ENCODE assay signal across 8 cellular contexts in genomic region chr12:66169221-66170170, GRCh38. TPM values are rescaled to one million over a fixed set of nuclear protein-coding genes. Genes with fewer than 3 reads are reported as not detected.
DNase-seq lines count a peak whose midpoint lies in the region; ATAC-seq and TF ChIP-seq lines count a peak whose summit lies in the region.

A gene with protein sequence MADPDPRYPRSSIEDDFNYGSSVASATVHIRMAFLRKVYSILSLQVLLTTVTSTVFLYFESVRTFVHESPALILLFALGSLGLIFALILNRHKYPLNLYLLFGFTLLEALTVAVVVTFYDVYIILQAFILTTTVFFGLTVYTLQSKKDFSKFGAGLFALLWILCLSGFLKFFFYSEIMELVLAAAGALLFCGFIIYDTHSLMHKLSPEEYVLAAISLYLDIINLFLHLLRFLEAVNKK (minus strand): TSS chr12:66169996. CDS start chr12:66169951, 45 bp downstream.

- H3K4me3 Mint-ChIP-seq in activated T-helper 17 cell treated with anti-CD3 and anti-CD28 coated beads, Interleukin-2, amount 50 U/mL, for 72 hours: peak within 1 kb of the TSS; percentile 100
- H3K4me3 Mint-ChIP-seq in natural killer cell treated with Interleukin-12 subunit alpha and Interleukin-12 subunit beta and Interleukin-15 and Interleukin-18, amount 100 ng/mL, for 72 hours: peak within 1 kb of the TSS; percentile 98

- TF ChIP-seq CTCF in LNCaP clone FGC (IDR thresholded peaks at IDR 0.05; ENCODE audit: control insufficient read depth, extremely low read depth, insufficient read depth): peak; percentile 57
- peak; percentile 61 for TF ChIP-seq CTCF in RWPE1 (conservative IDR thresholded peaks at IDR 0.05; ENCODE audit: low read depth)

- peaks cover 44% of the 10 kb centered on the region for H3K36me3 Mint-ChIP-seq in activated T-helper 17 cell treated with anti-CD3 and anti-CD28 coated beads, Interleukin-2, amount 50 U/mL, for 72 hours (ENCODE audit: low read depth)
- H3K36me3 Mint-ChIP-seq in natural killer cell treated with Interleukin-12 subunit alpha and Interleukin-12 subunit beta and Interleukin-15 and Interleukin-18, amount 100 ng/mL, for 72 hours: peaks cover 23% of the 10 kb centered on the region

- peak within 1 kb of the TSS; percentile 98 for H3K27ac ChIP-seq in RWPE1

- peaks cover 37% of the 10 kb centered on the region for H3K4me1 Mint-ChIP-seq in activated T-helper 17 cell treated with anti-CD3 and anti-CD28 coated beads, Interleukin-2, amount 50 U/mL, for 72 hours
- H3K4me1 Mint-ChIP-seq in natural killer cell treated with Interleukin-12 subunit alpha and Interleukin-12 subunit beta and Interleukin-15 and Interleukin-18, amount 100 ng/mL, for 72 hours (ENCODE audit: low read depth in 2 of 2): peaks cover 43 to 49% of the 10 kb centered on the region in 2 donors

- peak; percentile 93 for DNase-seq in ELR (ENCODE audit: low read depth)
- peak; percentile 88 for DNase-seq in H4 (ENCODE audit: low spot score)
- DNase-seq in LNCaP clone FGC (ENCODE audit: low read depth): peak; percentile 61
- DNase-seq in RWPE1 (ENCODE audit: low spot score): peak; percentile 80
- DNase-seq in fibroblast of peridontal ligament (ENCODE audit: extremely low read depth): peak; percentile 96
- DNase-seq in natural killer cell treated with Interleukin-12 subunit alpha and Interleukin-12 subunit beta and Interleukin-15 and Interleukin-18, amount 100 ng/mL, for 72 hours (ENCODE audit: low spot score): peak; percentile 94
- peak; percentile 90 for DNase-seq in stimulated activated naive CD8-positive, alpha-beta T cell treated with anti-CD3 and anti-CD28 coated beads, Interleukin-15, Interleukin-2, amounts not matched to agents 100 U/mL and 50 U/mL, for 24 hours

- H3K27ac Mint-ChIP-seq in activated T-helper 17 cell treated with anti-CD3 and anti-CD28 coated beads, Interleukin-2, amount 50 U/mL, for 72 hours: peak within 1 kb of the TSS; percentile 99
- peak within 1 kb of the TSS; percentile 98 to 100 for H3K27ac Mint-ChIP-seq in natural killer cell treated with Interleukin-12 subunit alpha and Interleukin-12 subunit beta and Interleukin-15 and Interleukin-18, amount 100 ng/mL, for 72 hours

- POLR2A ChIA-PET in RWPE1 (lab: Yijun Ruan, JAX; ENCODE audit: low non-redundant PET): interaction anchor here (0.5 to 1.3 kb wide), 5 partner anchors 14 to 1752 kb away, joined by 3 to 4 read pairs (median 3); no protein-coding TSS in a partner anchor

- peaks cover 2% of the 10 kb centered on the region for H3K9me3 Mint-ChIP-seq in activated T-helper 17 cell treated with anti-CD3 and anti-CD28 coated beads, Interleukin-2, amount 50 U/mL, for 72 hours
- peaks cover 4% of the 10 kb centered on the region for H3K9me3 Mint-ChIP-seq in natural killer cell treated with Interleukin-12 subunit alpha and Interleukin-12 subunit beta and Interleukin-15 and Interleukin-18, amount 100 ng/mL, for 72 hours

- CTCF ChIA-PET in RWPE1 (lab: Yijun Ruan, JAX): interaction anchor here (0.5 to 1.4 kb wide), 17 partner anchors 8 to 1099 kb away, joined by 3 to 8 read pairs (median 3); partner anchors contain the start of gene HELB

- peak; percentile 84 for ATAC-seq in activated T-helper 17 cell treated with anti-CD3 and anti-CD28 coated beads, Interleukin-2, amount 50 U/mL, for 72 hours (replicated peaks)
- peak; percentile 90 to 92 for ATAC-seq in natural killer cell treated with Interleukin-12 subunit alpha and Interleukin-12 subunit beta and Interleukin-15 and Interleukin-18, amount 100 ng/mL, for 72 hours
- ATAC-seq in stimulated activated naive CD8-positive, alpha-beta T cell treated with anti-CD3 and anti-CD28 coated beads, Interleukin-15, Interleukin-2, amounts not matched to agents 100 U/mL and 50 U/mL, for 24 hours: peak; percentile 89

- peak within 1 kb of the TSS; percentile 76 for H3K4me3 ChIP-seq in LNCaP clone FGC (ENCODE audit: low read depth, low read length)

- H3K27me3 Mint-ChIP-seq in activated T-helper 17 cell treated with anti-CD3 and anti-CD28 coated beads, Interleukin-2, amount 50 U/mL, for 72 hours: no peaks in the 10 kb centered on the region
- no peaks in the 10 kb centered on the region for H3K27me3 Mint-ChIP-seq in natural killer cell treated with Interleukin-12 subunit alpha and Interleukin-12 subunit beta and Interleukin-15 and Interleukin-18, amount 100 ng/mL, for 72 hours

RNA-seq across cellular contexts. Expression of the gene that starts here (rescaled TPM):
- 114 and 182 TPM in 2 replicates for total RNA-seq in H4 (2014; rRNA removed; shearing (Covaris generic))
- 10 to 100 TPM; 41.5 to 48.9 TPM for total RNA-seq in activated T-helper 17 cell treated with anti-CD3 and anti-CD28 coated beads, Interleukin-2, amount 50 U/mL, for 72 hours
- 10 to 100 TPM; 43.7 to 89.2 TPM for total RNA-seq in natural killer cell treated with Interleukin-12 subunit alpha and Interleukin-12 subunit beta and Interleukin-15 and Interleukin-18, amount 100 ng/mL, for 72 hours

Comparison
In these comparisons a context has a peak if more than half of its experiments do, and no peak if none do; other contexts are left out.
1. Peak in every context shown above with its lines: DNase-seq, ATAC-seq, H3K4me3 ChIP-seq and H3K27ac ChIP-seq.